ENCODE assay signal across 9 cellular contexts in the genomic region with DNA sequence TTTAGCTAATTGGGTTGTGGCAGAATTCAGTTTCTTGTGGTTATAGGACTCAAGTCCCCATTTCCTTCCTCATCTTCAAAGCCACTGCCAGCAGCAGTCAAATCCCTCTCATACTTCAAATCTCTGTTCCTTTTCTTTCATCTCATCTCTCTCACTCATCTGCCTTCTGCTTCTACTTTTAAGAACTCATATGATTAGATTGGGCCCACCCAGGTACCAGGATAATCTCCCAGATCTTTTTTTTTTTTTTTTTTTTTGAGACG. TPM values are rescaled to one million over a fixed set of nuclear protein-coding genes. Genes with fewer than 3 reads are reported as not detected.
DNase-seq lines count a peak whose midpoint lies in the region; ATAC-seq and TF ChIP-seq lines count a peak whose summit lies in the region.
"Had no signal": no experiment of that assay in that cellular context is flagged by ENCODE, and none has a peak within 500 bp of the region (broad histone marks: within the 10 kb centered on the region; RNA-seq: fewer than 3 reads in every experiment).

No MANE protein-coding gene starts in this region.

- no peak overlapping the region for H2AFZ ChIP-seq in smooth muscle cell (ENCODE audit: low read depth)
- no peak overlapping the region for H2AFZ ChIP-seq in H9 (ENCODE audit: low read length)

- no peak overlapping the region for H2AK5ac ChIP-seq in H9 (ENCODE audit: insufficient read length, low read length)

- no peak overlapping the region for H3K27ac Mint-ChIP-seq in H9
- H3K27ac Mint-ChIP-seq: nephron had no signal

- H3K23ac ChIP-seq in H9 (ENCODE audit: insufficient read length, low read depth, low read length): no peak overlapping the region

- ATAC-seq in GM18868 (IDR thresholded peaks at IDR 0.05; ENCODE audit: unreplicated experiment) (peak; percentile 60), HG02642 (IDR thresholded peaks at IDR 0.05; ENCODE audit: poor library complexity, unreplicated experiment) (peak; percentile 45)

- 88% methylated on average over 1 of the region's 1 CpG for WGBS in smooth muscle cell (ENCODE audit: low lambda C conversion rate)
- no CpG with 5 or more reads among the region's 1 CpG for WGBS in H9 (ENCODE audit: extremely low coverage, insufficient read length, low lambda C conversion rate)

- no peak overlapping the region for H4K91ac ChIP-seq in H9 (ENCODE audit: insufficient read length, low read depth, low read length)

- H3K4me1 Mint-ChIP-seq in H9: peaks cover 4 to 5% of the 10 kb centered on the region in 2 experiments
- H3K4me1 Mint-ChIP-seq: nephron had no signal

- no peaks in the 10 kb centered on the region; a peak in 1 of 7 replicates for H3K36me3 Mint-ChIP-seq in H9 (ENCODE audit: insufficient read depth in 1 of 3, low read depth in 3 of 3)

- no peak overlapping the region for H4K5ac ChIP-seq in H9 (ENCODE audit: insufficient read length, low read depth, low read length)

- H3K9ac ChIP-seq in smooth muscle cell (ENCODE audit: low read depth): no peak overlapping the region
- no peak overlapping the region for H3K9ac ChIP-seq in H9 (ENCODE audit: extremely low read depth, insufficient read length, low read length)

- no peak overlapping the region for H4K8ac ChIP-seq in H9 (replicated peaks; ENCODE audit: insufficient read length, low read depth, low read length)

- no peak overlapping the region for H3K4me2 ChIP-seq in smooth muscle cell
- H3K4me2 ChIP-seq in H9 (ENCODE audit: insufficient read depth, insufficient read length, low read length): no peak overlapping the region

- H3K27ac ChIP-seq in smooth muscle cell (ENCODE audit: low read depth): no peak overlapping the region
- H3K27ac ChIP-seq in H9 (ENCODE audit: insufficient read length, low read depth, low read length): no peak overlapping the region

- no peaks in the 10 kb centered on the region for H3K23me2 ChIP-seq in H9 (ENCODE audit: insufficient read length, low read depth, low read length, poor library complexity, severe bottlenecking)

- no peaks in the 10 kb centered on the region for H3K27me3 ChIP-seq in smooth muscle cell (ENCODE audit: low read depth)
- no peaks in the 10 kb centered on the region for H3K27me3 ChIP-seq in H9 (ENCODE audit: insufficient read depth, low read length)

- H3K27me3 Mint-ChIP-seq in H9 (ENCODE audit: low read depth): 0 out of 2 replicates have a peak, but pooled peaks cover 1% of the 10 kb centered on the region

- H2BK12ac ChIP-seq in H9 (ENCODE audit: insufficient read length, low read depth, low read length): no peak overlapping the region

- TF ChIP-seq CTCF in smooth muscle cell (IDR thresholded peaks at IDR 0.05; ENCODE audit: borderline replicate concordance, insufficient read depth, poor library complexity, severe bottlenecking) (no peak), H9 (conservative IDR thresholded peaks at IDR 0.05) (no peak)

- no peaks in the 10 kb centered on the region for H3K79me2 ChIP-seq in smooth muscle cell (ENCODE audit: low read depth)
- H3K79me2 ChIP-seq in H9 (ENCODE audit: insufficient read depth, low read length): no peaks in the 10 kb centered on the region

- H3T11ph ChIP-seq in H9 (ENCODE audit: low read length): no peak overlapping the region

- H3K4me1 ChIP-seq in smooth muscle cell (ENCODE audit: low read depth) (no peaks in the 10 kb centered on the region), H9 (ENCODE audit: insufficient read depth, low read length) (no peaks in the 10 kb centered on the region)

- no peak overlapping the region for H2BK120ac ChIP-seq in H9 (ENCODE audit: low read depth, low read length, poor library complexity, severe bottlenecking)

- H3K9me3 ChIP-seq in smooth muscle cell (replicated peaks; ENCODE audit: low read depth) (no peaks in the 10 kb centered on the region), H9 (ENCODE audit: control insufficient read depth, low read depth, low read length) (no peaks in the 10 kb centered on the region)

- no peak overlapping the region for H3K4me3 Mint-ChIP-seq in H9
- H3K4me3 Mint-ChIP-seq: nephron had no signal

- no peak overlapping the region for H3K56ac ChIP-seq in H9 (ENCODE audit: insufficient read length, low read depth, low read length)

- H3K36me3 ChIP-seq in smooth muscle cell (ENCODE audit: low read depth): no peaks in the 10 kb centered on the region

- H3K79me1 ChIP-seq in H9 (ENCODE audit: insufficient read depth, low read depth, low read length, poor library complexity, severe bottlenecking): no peaks in the 10 kb centered on the region

- DNase-seq in MV-4-11 (lab: John Stamatoyannopoulos, UW) (peak; percentile 97), medulla oblongata (ENCODE audit: extremely low spot score) (peak; percentile 37), smooth muscle cell (lab: John Stamatoyannopoulos, UW; ENCODE audit: unreplicated experiment) (no peak), hypothalamus (lab: John Stamatoyannopoulos, UW) (no peak), H9 (no peak), NCI-H748 (lab: John Stamatoyannopoulos, UW; ENCODE audit: unreplicated experiment) (no peak)

- no peak overlapping the region for H3K4ac ChIP-seq in H9 (ENCODE audit: low read depth, low read length)

- H3K4me3 ChIP-seq in smooth muscle cell: no peak overlapping the region

- no peaks in the 10 kb centered on the region for H3F3A ChIP-seq in smooth muscle cell (ENCODE audit: low read depth)

- H4K20me1 ChIP-seq in smooth muscle cell (ENCODE audit: low read depth): no peaks in the 10 kb centered on the region
- no peaks in the 10 kb centered on the region for H4K20me1 ChIP-seq in H9 (ENCODE audit: control insufficient read depth, insufficient read depth, insufficient read length)

- H3K18ac ChIP-seq in H9 (ENCODE audit: insufficient read length, low read depth, low read length): no peak overlapping the region

- no peaks in the 10 kb centered on the region for H3K9me3 Mint-ChIP-seq in H9
- H3K9me3 Mint-ChIP-seq: nephron had no signal

- H3K14ac ChIP-seq in H9 (ENCODE audit: insufficient read depth, low read length): no peak overlapping the region

- H2BK20ac ChIP-seq in H9 (ENCODE audit: low read depth, low read length, poor library complexity, severe bottlenecking): no peak overlapping the region

- H2BK15ac ChIP-seq in H9 (ENCODE audit: low read depth, low read length): no peak overlapping the region

- no peak overlapping the region for H2BK5ac ChIP-seq in H9 (ENCODE audit: insufficient read length, low read length)

RNA-seq across cellular contexts. Expression of gene REEP5, which starts 8.0 kb away (rescaled TPM):
- total RNA-seq in smooth muscle cell (46.8 and 59.0 TPM in 2 replicates), H9 (2021) (45.3 and 46.2 TPM in 2 replicates)
- 178 and 215 TPM in 2 replicates for polyA plus RNA-seq in smooth muscle cell

RNA-seq across cellular contexts. Expression of gene DCP2, which starts 46.6 kb away (rescaled TPM):
- total RNA-seq in smooth muscle cell: 32.1 and 35.3 TPM in 2 replicates
- polyA plus RNA-seq in smooth muscle cell: 11.6 and 13.3 TPM in 2 replicates
- 164 and 176 TPM in 2 replicates for total RNA-seq in H9 (2021)

Comparison
In these comparisons a context has a peak if more than half of its experiments do, and no peak if none do; other contexts are left out.
1. DNase-seq: peak in MV-4-11 (single experiment) and medulla oblongata (single experiment); none in smooth muscle cell (single experiment), hypothalamus (0 of 51), H9 (single experiment) and NCI-H748 (single experiment).